8 cellular contexts compared by ENCODE assay signal in the genomic region with DNA sequence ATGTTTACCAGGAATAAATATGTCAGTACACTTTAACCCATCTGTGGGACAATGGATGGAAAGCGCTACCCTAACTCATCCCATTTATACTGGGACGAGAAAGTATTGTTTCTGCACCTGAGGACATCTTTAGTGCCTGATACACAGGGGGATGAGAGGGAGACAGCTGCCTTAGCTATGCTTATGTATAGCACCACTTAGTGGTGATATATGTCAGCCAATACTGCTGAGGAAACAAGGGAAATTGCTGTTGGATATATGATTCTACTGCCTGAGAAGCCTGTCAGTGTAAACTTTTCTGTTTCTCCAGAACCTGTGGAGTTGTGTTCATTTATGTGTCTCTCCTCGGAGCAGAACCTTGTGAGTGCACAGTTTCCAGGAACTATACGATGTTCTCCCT. TPM values are rescaled to one million over a fixed set of nuclear protein-coding genes. Genes with fewer than 3 reads are reported as not detected.
DNase-seq lines count a peak whose midpoint lies in the region; ATAC-seq and TF ChIP-seq lines count a peak whose summit lies in the region.

No MANE protein-coding gene starts in this region.

- intact Hi-C loops in Panc1 (cut with micrococcal nuclease; ENCODE audit: unreplicated experiment), result no loop called here

- DNase-seq in GM03348 (ENCODE audit: low spot score) (peak; percentile 18), HCEC 1CT (peak; percentile 30), Panc1 (ENCODE audit: low read depth, low spot score) (no peak), iPS-NIHi11 (ENCODE audit: low spot score) (peak; percentile 74), NCI-H226 (no peak)

- H3K4me3 ChIP-seq in Panc1 (ENCODE audit: low read depth in 2 of 2, low read length in 2 of 2), result no peak overlapping the region

- H3K4me1 ChIP-seq in Panc1 (ENCODE audit: control insufficient read depth, insufficient read depth, low read length), result peaks cover 6% of the 10 kb centered on the region; the same call in 1 of the 2 replicates

- H3K27me3 ChIP-seq in Panc1 (ENCODE audit: control insufficient read depth, insufficient read depth, low read length), result peaks cover 13% of the 10 kb centered on the region

- no peak overlapping the region for H3K27ac ChIP-seq in Panc1 (ENCODE audit: low read length)

- CTCF ChIA-PET in Panc1 (lab: Charles Lee), result interaction anchor here (0.5 kb wide), 1 partner anchor 71 kb away, joined by 7 read pairs; no protein-coding TSS in a partner anchor

- POLR2A ChIA-PET in Panc1 (lab: Charles Lee), result no interaction called here

- ATAC-seq in Panc1 (peak; percentile 69; the same call in 1 of the 2 replicates), HG02623 (IDR thresholded peaks at IDR 0.05; ENCODE audit: unreplicated experiment) (no peak), HG03135 (IDR thresholded peaks at IDR 0.05; ENCODE audit: unreplicated experiment) (no peak)
- ATAC-seq in activated T-helper 17 cell treated with anti-CD3 and anti-CD28 coated beads, Interleukin-2, amount 50 U/mL, for 72 hours (replicated peaks), result no peak

- no peaks in the 10 kb centered on the region for H3K9me3 ChIP-seq in Panc1 (ENCODE audit: control insufficient read depth, insufficient read depth, low read depth, low read length)

- in situ Hi-C loops in Panc1 (cut with HindIII; ENCODE audit: low pct_unique_long_range_greater_than_20kb, low sequenced_read_pairs), result no loop called here

- TF ChIP-seq CTCF in Panc1 (IDR thresholded peaks at IDR 0.05), result peak; percentile 59

- no TSS peak for BruUV-seq in Panc1 (replicated peaks; lab: Mats Ljungman, UMichigan)

- H3K36me3 Mint-ChIP-seq in activated T-helper 17 cell treated with anti-CD3 and anti-CD28 coated beads, Interleukin-2, amount 50 U/mL, for 72 hours (ENCODE audit: low read depth), result no peaks in the 10 kb centered on the region

- H3K9me3 Mint-ChIP-seq in activated T-helper 17 cell treated with anti-CD3 and anti-CD28 coated beads, Interleukin-2, amount 50 U/mL, for 72 hours, result no peaks in the 10 kb centered on the region

- H3K4me1 Mint-ChIP-seq in activated T-helper 17 cell treated with anti-CD3 and anti-CD28 coated beads, Interleukin-2, amount 50 U/mL, for 72 hours, result peaks cover 8% of the 10 kb centered on the region

- H3K36me3 ChIP-seq in Panc1 (ENCODE audit: control insufficient read depth, insufficient read depth, low read length), result no peaks in the 10 kb centered on the region

- no peak overlapping the region for H3K27ac Mint-ChIP-seq in activated T-helper 17 cell treated with anti-CD3 and anti-CD28 coated beads, Interleukin-2, amount 50 U/mL, for 72 hours

- no peak overlapping the region for H3K4me3 Mint-ChIP-seq in activated T-helper 17 cell treated with anti-CD3 and anti-CD28 coated beads, Interleukin-2, amount 50 U/mL, for 72 hours

- peaks cover 4% of the 10 kb centered on the region for H3K27me3 Mint-ChIP-seq in activated T-helper 17 cell treated with anti-CD3 and anti-CD28 coated beads, Interleukin-2, amount 50 U/mL, for 72 hours

RNA-seq across cellular contexts. Expression of a gene that starts 13.3 kb away (rescaled TPM):
- total RNA-seq in Panc1 (2021; ENCODE audit: unreplicated experiment), result 20.5 TPM
- polyA plus RNA-seq in Panc1 (2012; ENCODE audit: insufficient read length), result 5.1 TPM
- total RNA-seq in activated T-helper 17 cell treated with anti-CD3 and anti-CD28 coated beads, Interleukin-2, amount 50 U/mL, for 72 hours, result 10 to 100 TPM; 30.7 to 33.4 TPM

Comparison
In these comparisons a context has a peak if more than half of its experiments do, and no peak if none do; other contexts are left out.
1. DNase-seq: peak in GM03348 (single experiment), HCEC 1CT (single experiment) and iPS-NIHi11 (single experiment); none in Panc1 (single experiment) and NCI-H226 (single experiment).